14 cellular contexts compared by ENCODE assay signal in the genomic region with DNA sequence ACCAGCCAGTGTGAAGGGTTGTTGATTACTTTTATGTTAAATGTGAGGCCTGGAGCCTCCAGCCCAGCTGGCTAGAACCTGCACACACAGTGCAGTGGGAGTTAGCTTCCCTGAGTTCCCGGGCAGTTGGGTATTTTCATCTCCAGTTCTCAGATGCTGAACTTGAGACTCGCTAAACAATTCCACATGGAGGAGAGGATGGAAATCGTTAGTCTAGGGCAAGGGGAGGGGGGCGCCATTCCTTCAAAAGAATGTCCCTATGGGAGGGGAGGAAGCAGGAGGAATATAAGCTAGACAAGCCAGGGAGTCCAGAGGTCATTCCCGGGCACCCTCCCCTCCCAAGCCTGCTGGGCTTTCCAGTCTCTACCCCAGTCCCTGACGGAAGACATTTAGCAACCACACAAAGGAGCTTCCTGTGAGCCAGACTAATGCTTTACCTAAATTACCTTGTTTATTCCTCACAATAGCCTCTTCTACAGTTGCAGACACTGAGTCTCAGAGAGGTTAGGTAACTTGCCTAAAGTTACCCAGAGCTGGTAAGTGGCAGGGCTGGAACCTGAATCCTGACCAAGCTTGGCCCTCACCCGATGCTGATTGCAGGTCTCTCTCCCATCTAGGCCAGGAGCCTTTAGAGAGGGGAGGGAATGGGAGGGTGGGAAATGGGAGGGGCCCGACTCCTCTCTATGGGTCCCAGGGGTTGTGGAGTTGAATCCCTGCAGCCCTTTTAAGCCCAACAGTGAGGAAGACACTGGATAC. TPM values are rescaled to one million over a fixed set of nuclear protein-coding genes. Genes with fewer than 3 reads are reported as not detected.
A peak's percentile ranks its signal among the peaks of the same experiment; 100 is the strongest.
DNase-seq lines count a peak whose midpoint lies in the region; TF ChIP-seq lines count a peak whose summit lies in the region.
"Had no signal": no experiment of that assay in that cellular context is flagged by ENCODE, and none has a peak within 500 bp of the region (broad histone marks: within the 10 kb centered on the region; RNA-seq: fewer than 3 reads in every experiment).

No MANE protein-coding gene starts in this region.

- H3K4me3 ChIP-seq in BLaER1 treated with 17β-estradiol and CSF1 and Interleukin-3, amounts not matched to agents 10 nM and 100 nM, result peak overlapping the region in 2 of 10 experiments; percentile 83 to 93; a peak in 3 of 20 replicates
- H3K4me3 ChIP-seq in PC-9, result peak overlapping the region; percentile 94
- H3K4me3 ChIP-seq: lung had no signal

- H2AFZ ChIP-seq in PC-9, result no peak overlapping the region

- H3K27ac ChIP-seq in BLaER1 treated with 17β-estradiol and CSF1 and Interleukin-3, amounts not matched to agents 10 nM and 100 nM, result peak overlapping the region in 2 of 11 experiments; percentile 94 to 96; a peak in 3 of 22 replicates
- peak overlapping the region; percentile 85; the same call in 1 of the 2 replicates for H3K27ac ChIP-seq in PC-9

- H3K36me3 ChIP-seq in BLaER1 treated with 17β-estradiol and CSF1 and Interleukin-3, amounts not matched to agents 10 nM and 100 nM, result peaks cover 0 to 4% (median 0%) of the 10 kb centered on the region in 11 experiments; a peak in 1 of 22 replicates
- H3K36me3 ChIP-seq in PC-9 (ENCODE audit: low read depth), result peaks cover 49% of the 10 kb centered on the region
- H3K36me3 ChIP-seq: sigmoid colon had no signal

- no peak for TF ChIP-seq CTCF in PC-9 (conservative IDR thresholded peaks at IDR 0.05)
- TF ChIP-seq CTCF in osteocyte (IDR thresholded peaks at IDR 0.05), result no peak

- DNase-seq in PC-9 (no peak), fibroblast of gingiva (ENCODE audit: low read depth) (peak; percentile 87), osteocyte (ENCODE audit: extremely low spot score, unreplicated experiment) (no peak), HCEC 1CT (no peak), NCI-H526 treated with DMSO at 0.1 percent for 48 hours (lab: John Stamatoyannopoulos, UW) (no peak), iPS-NIHi7 (ENCODE audit: extremely low spot score) (no peak)
- no peak for DNase-seq in activated T-cell treated with anti-CD3 and anti-CD28 coated beads, Interleukin-2, amount 50 U/mL, for 24 hours
- DNase-seq: activated B cell treated with CpG ODN at 0.5 μM for 24 hours; activated T-cell treated with anti-CD3 and anti-CD28 coated beads, Interleukin-2, amount 50 U/mL, for 1 hour; CD4-positive, alpha-beta memory T cell; NCI-H1436; sigmoid colon had no signal

- H3K79me2 ChIP-seq in PC-9 (ENCODE audit: low read depth), result peaks cover 63% of the 10 kb centered on the region

- BruUV-seq in PC-9 (replicated peaks; lab: Mats Ljungman, UMichigan), result no TSS peak

- no peaks in the 10 kb centered on the region for H3K9me2 ChIP-seq in PC-9 (ENCODE audit: insufficient read depth)

- H3K27me3 ChIP-seq in BLaER1 treated with 17β-estradiol and CSF1 and Interleukin-3, amounts not matched to agents 10 nM and 100 nM, result no peaks in the 10 kb centered on the region
- no peaks in the 10 kb centered on the region for H3K27me3 ChIP-seq in PC-9 (ENCODE audit: insufficient read depth, low read depth)
- H3K27me3 ChIP-seq: sigmoid colon had no signal

- CTCF ChIA-PET in PC-9 (lab: Charles Lee), result interaction anchor here (1.1 kb wide), 2 partner anchors 138 to 294 kb away, joined by 6 to 7 read pairs; no protein-coding TSS in a partner anchor

- peak overlapping the region in 2 of 11 experiments; percentile 94 to 96; a peak in 4 of 22 replicates for H3K9ac ChIP-seq in BLaER1 treated with 17β-estradiol and CSF1 and Interleukin-3, amounts not matched to agents 10 nM and 100 nM

- H4K20me1 ChIP-seq in BLaER1 treated with 17β-estradiol and CSF1 and Interleukin-3, amounts not matched to agents 10 nM and 100 nM, result peaks cover 4 to 24% (median 23%) of the 10 kb centered on the region in 11 experiments; a peak in 21 of 22 replicates
- peaks cover 16% of the 10 kb centered on the region for H4K20me1 ChIP-seq in PC-9 (ENCODE audit: insufficient read depth)

- H3K9me3 ChIP-seq in BLaER1 treated with 17β-estradiol and CSF1 and Interleukin-3, amounts not matched to agents 10 nM and 100 nM (replicated peaks in 1 of 11), result peaks cover 17 to 25% (median 20%) of the 10 kb centered on the region in 11 experiments
- peaks cover 21% of the 10 kb centered on the region for H3K9me3 ChIP-seq in PC-9 (ENCODE audit: insufficient read depth, low read depth)

- peak overlapping the region; percentile 99 for H3K27ac Mint-ChIP-seq in osteocyte (ENCODE audit: unreplicated experiment)
- no peak overlapping the region for H3K27ac Mint-ChIP-seq in activated T-cell treated with anti-CD3 and anti-CD28 coated beads, Interleukin-2, amount 50 U/mL, for 24 hours
- H3K27ac Mint-ChIP-seq: activated B cell treated with CpG ODN at 0.5 μM for 24 hours had no signal

- no peaks in the 10 kb centered on the region for H3K27me3 Mint-ChIP-seq in osteocyte (ENCODE audit: unreplicated experiment)
- H3K27me3 Mint-ChIP-seq in activated T-cell treated with anti-CD3 and anti-CD28 coated beads, Interleukin-2, amount 50 U/mL, for 24 hours, result peaks cover 78% of the 10 kb centered on the region

- POLR2A ChIA-PET in PC-9 (lab: Charles Lee; ENCODE audit: unreplicated experiment), result no interaction called here

- intact Hi-C loops in PC-9 (cut with micrococcal nuclease; ENCODE audit: unreplicated experiment), result loop anchor here (10.0 kb wide), 1 partner anchor 336 kb away; the partner anchor contains the start of gene EMSY

- peaks cover 29% of the 10 kb centered on the region; the same call in 1 of the 2 replicates for H3F3A ChIP-seq in PC-9 (ENCODE audit: insufficient read depth, low read depth)

- H3K4me1 ChIP-seq in BLaER1 treated with 17β-estradiol and CSF1 and Interleukin-3, amounts not matched to agents 10 nM and 100 nM, result peaks cover 26 to 47% (median 38%) of the 10 kb centered on the region in 10 experiments
- H3K4me1 ChIP-seq in PC-9 (replicated peaks; ENCODE audit: insufficient read depth), result peaks cover 25% of the 10 kb centered on the region

- peak overlapping the region; percentile 91 to 100 (median 99) for H3K4me2 ChIP-seq in BLaER1 treated with 17β-estradiol and CSF1 and Interleukin-3, amounts not matched to agents 10 nM and 100 nM
- H3K4me2 ChIP-seq in PC-9, result peak overlapping the region; percentile 95

- H3K4me1 Mint-ChIP-seq in osteocyte (ENCODE audit: unreplicated experiment), result peaks cover 46% of the 10 kb centered on the region
- peaks cover 12% of the 10 kb centered on the region for H3K4me1 Mint-ChIP-seq in activated T-cell treated with anti-CD3 and anti-CD28 coated beads, Interleukin-2, amount 50 U/mL, for 24 hours (ENCODE audit: low read depth)

- H3K36me3 Mint-ChIP-seq in osteocyte (ENCODE audit: unreplicated experiment), result peaks cover 6% of the 10 kb centered on the region
- H3K36me3 Mint-ChIP-seq in activated T-cell treated with anti-CD3 and anti-CD28 coated beads, Interleukin-2, amount 50 U/mL, for 24 hours (ENCODE audit: low read depth), result peaks cover 3% of the 10 kb centered on the region

- H3K9me3 Mint-ChIP-seq in osteocyte (ENCODE audit: unreplicated experiment), result peaks cover 9% of the 10 kb centered on the region
- peaks cover 13% of the 10 kb centered on the region for H3K9me3 Mint-ChIP-seq in activated T-cell treated with anti-CD3 and anti-CD28 coated beads, Interleukin-2, amount 50 U/mL, for 24 hours

- peak overlapping the region; percentile 93 for H3K4me3 Mint-ChIP-seq in osteocyte (ENCODE audit: unreplicated experiment)
- no peak overlapping the region for H3K4me3 Mint-ChIP-seq in activated T-cell treated with anti-CD3 and anti-CD28 coated beads, Interleukin-2, amount 50 U/mL, for 24 hours
- H3K4me3 Mint-ChIP-seq: activated B cell treated with CpG ODN at 0.5 μM for 24 hours had no signal

RNA-seq across cellular contexts. Expression of gene TSKU, which starts 1.9 kb away (rescaled TPM):
- total RNA-seq in PC-9 (2021) (89.3 and 99.4 TPM in 2 replicates), osteocyte (84.0 and 84.1 TPM in 2 replicates)
- total RNA-seq: activated B cell treated with CpG ODN at 0.5 μM for 24 hours; CD4-positive, alpha-beta memory T cell had no signal
